28 cellular contexts compared by ENCODE assay signal in the genomic region with DNA sequence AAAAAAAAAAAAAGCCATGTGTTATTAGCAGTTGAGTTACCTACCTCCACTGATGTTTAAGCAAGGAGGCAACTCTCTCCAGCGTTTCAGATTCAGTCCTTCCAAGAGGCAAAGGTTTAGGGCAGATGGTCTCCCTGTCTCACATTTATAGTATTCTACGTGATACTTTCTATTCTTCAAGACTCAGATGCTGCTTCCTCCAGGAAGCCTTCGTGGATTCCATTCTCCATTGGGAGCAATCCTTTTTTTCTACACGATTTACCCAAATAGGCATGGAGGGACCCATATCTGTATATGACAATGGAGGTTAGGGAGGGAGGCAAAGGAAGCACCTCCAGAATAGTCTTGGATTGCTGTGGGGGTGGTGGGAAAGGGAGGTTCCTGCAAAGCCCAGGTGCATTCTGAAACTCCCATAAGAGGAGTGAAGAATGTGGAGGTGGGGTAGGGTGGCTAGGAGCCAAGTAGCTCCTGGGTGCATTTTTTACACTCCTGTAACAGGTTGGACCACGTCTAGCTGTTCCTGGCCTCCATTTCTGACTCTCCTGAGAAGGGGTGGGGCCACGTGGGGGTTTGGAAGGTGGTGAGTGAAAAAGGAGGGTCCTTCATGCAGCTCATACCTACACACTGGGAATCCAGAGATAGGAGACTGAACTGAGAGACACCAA. TPM values are rescaled to one million over a fixed set of nuclear protein-coding genes. Genes with fewer than 3 reads are reported as not detected.
DNase-seq lines count a peak whose midpoint lies in the region; ATAC-seq, FAIRE-seq and TF ChIP-seq lines count a peak whose summit lies in the region.
"Had no signal": no experiment of that assay in that cellular context is flagged by ENCODE, and none has a peak within 500 bp of the region (broad histone marks: within the 10 kb centered on the region; RNA-seq: fewer than 3 reads in every experiment).

No MANE protein-coding gene starts in this region.

- H3K18ac ChIP-seq in neuronal stem cell (ENCODE audit: low read length), result peak overlapping the region; percentile 76

- in situ Hi-C loops in mammary epithelial cell (cut with MboI; ENCODE audit: low sequenced_read_pairs in 2 of 2), result loop anchor here in 1 of 2 donors (5.0 kb wide), 1 partner anchor 56 kb away; no protein-coding TSS in a partner anchor

- no peaks in the 10 kb centered on the region for H3K79me1 ChIP-seq in neuronal stem cell (ENCODE audit: low read depth, low read length)

- H2BK5ac ChIP-seq in neuronal stem cell (ENCODE audit: low read length), result no peak overlapping the region

- H3K9me3 Mint-ChIP-seq in T-cell, result no peaks in the 10 kb centered on the region
- H3K9me3 Mint-ChIP-seq: CD4-positive, alpha-beta T cell; CD8-positive, alpha-beta memory T cell; HFFc6 had no signal

- TF ChIP-seq CTCF in mammary epithelial cell (conservative IDR thresholded peaks at IDR 0.05 in 1 of 2, IDR thresholded peaks at IDR 0.05 in 1 of 2; ENCODE audit: extremely low read depth in 1 of 2, insufficient read depth in 1 of 2, low read depth in 1 of 2, low read length in 2 of 2), result no peak
- TF ChIP-seq CTCF in breast epithelium (IDR thresholded peaks at IDR 0.05), result no peak
- no peak for TF ChIP-seq CTCF in keratinocyte (optimal IDR thresholded peaks at IDR 0.05 in 1 of 3, IDR thresholded peaks at IDR 0.05 in 1 of 3, conservative IDR thresholded peaks at IDR 0.05 in 1 of 3; ENCODE audit: extremely low read depth in 1 of 3, insufficient read depth in 2 of 3, low read length in 3 of 3)
- no peak for TF ChIP-seq CTCF in MM.1S (IDR thresholded peaks at IDR 0.05; ENCODE audit: low read length)
- no peak for TF ChIP-seq CTCF in GM20000 (IDR thresholded peaks at IDR 0.05; ENCODE audit: extremely low read depth, missing control alignments)

- H3K9me2 ChIP-seq in MM.1S (replicated peaks; ENCODE audit: insufficient read depth, low read length), result no peaks in the 10 kb centered on the region

- no peak overlapping the region for H2BK15ac ChIP-seq in neuronal stem cell (ENCODE audit: low read length)

- peak overlapping the region; percentile 26 for H3K4me2 ChIP-seq in mammary epithelial cell (ENCODE audit: insufficient read depth, low read depth, low read length)
- peak overlapping the region; percentile 69 for H3K4me2 ChIP-seq in keratinocyte (ENCODE audit: control insufficient read depth, extremely low read depth, insufficient read depth, low read depth, low read length)
- no peak overlapping the region for H3K4me2 ChIP-seq in neuronal stem cell (ENCODE audit: insufficient read depth, low read length, poor library complexity, severe bottlenecking)
- no peak overlapping the region for H3K4me2 ChIP-seq in MM.1S (ENCODE audit: low read depth, low read length)
- H3K4me2 ChIP-seq: BLaER1 treated with 17β-estradiol and CSF1 and Interleukin-3, amounts not matched to agents 10 nM and 100 nM had no signal

- H3K27me3 ChIP-seq in mammary epithelial cell (ENCODE audit: insufficient read depth, low read length) (no peaks in the 10 kb centered on the region), breast epithelium (no peaks in the 10 kb centered on the region), keratinocyte (ENCODE audit: control insufficient read depth, extremely low read depth, insufficient read depth, low read length) (no peaks in the 10 kb centered on the region), neuronal stem cell (ENCODE audit: control insufficient read depth in 3 of 3, insufficient read depth in 3 of 3, low read depth in 1 of 3, low read length in 3 of 3) (no peaks in the 10 kb centered on the region), MM.1S (replicated peaks; ENCODE audit: insufficient read depth, low read length) (no peaks in the 10 kb centered on the region)
- H3K27me3 ChIP-seq: BE2C had no signal

- no peak overlapping the region for H3K23ac ChIP-seq in neuronal stem cell (ENCODE audit: low read depth, low read length, poor library complexity)

- no peaks in the 10 kb centered on the region for H4K20me1 ChIP-seq in mammary epithelial cell (ENCODE audit: insufficient read depth, low read length)
- H4K20me1 ChIP-seq in keratinocyte (ENCODE audit: control insufficient read depth, extremely low read depth, insufficient read depth, low read length), result no peaks in the 10 kb centered on the region
- H4K20me1 ChIP-seq in MM.1S (ENCODE audit: insufficient read depth, low read length), result no peaks in the 10 kb centered on the region
- H4K20me1 ChIP-seq: BLaER1 treated with 17β-estradiol and CSF1 and Interleukin-3, amounts not matched to agents 10 nM and 100 nM had no signal

- H3K4me3 ChIP-seq in mammary epithelial cell (replicated peaks in 1 of 3; ENCODE audit: insufficient read depth in 1 of 3, low read depth in 2 of 3, low read length in 3 of 3) (no peak overlapping the region), breast epithelium (no peak overlapping the region), keratinocyte (ENCODE audit: control insufficient read depth in 2 of 3, extremely low read depth in 1 of 3, insufficient read depth in 2 of 3, low read depth in 1 of 3, low read length in 3 of 3) (no peak overlapping the region), neuronal stem cell (ENCODE audit: low read length in 2 of 2) (no peak overlapping the region), MM.1S (ENCODE audit: low read length) (no peak overlapping the region)
- H3K4me3 ChIP-seq: BLaER1 treated with 17β-estradiol and CSF1 and Interleukin-3, amounts not matched to agents 10 nM and 100 nM; GM12878; HAP-1 had no signal

- DNase-seq in mammary epithelial cell (no peak), breast epithelium (ENCODE audit: low spot score in 2 of 2) (no peak), keratinocyte (ENCODE audit: low read depth, low spot score) (no peak), neuronal stem cell (ENCODE audit: low spot score) (no peak), T-cell (no peak), MM.1S (no peak), GM20000 (ENCODE audit: low spot score) (no peak), NCI-H1436 treated with DMSO at 0.1 percent for 48 hours (lab: John Stamatoyannopoulos, UW) (no peak)
- DNase-seq: ACHN; AML-193; BE2C; CD4-positive, alpha-beta T cell; CD8-positive, alpha-beta memory T cell; DMS 273 treated with DMSO at 0.1 percent for 48 hours; DMS79; EL; GDM1; GOT3; HFFc6 had no signal

- H3K4ac ChIP-seq in neuronal stem cell (ENCODE audit: low read length), result no peak overlapping the region

- no peak for TF ChIP-seq POLR2A in breast epithelium (IDR thresholded peaks at IDR 0.05)

- POLR2A ChIA-PET in T-cell (lab: Charles Lee), result no interaction called here

- H4K91ac ChIP-seq in neuronal stem cell (ENCODE audit: low read depth, low read length, poor library complexity), result no peak overlapping the region

- H3K36me3 Mint-ChIP-seq in T-cell, result no peaks in the 10 kb centered on the region
- H3K36me3 Mint-ChIP-seq: CD14-positive monocyte; CD8-positive, alpha-beta memory T cell had no signal

- H3K4me1 ChIP-seq in mammary epithelial cell (ENCODE audit: insufficient read depth, low read length) (peaks cover 29% of the 10 kb centered on the region), breast epithelium (no peaks in the 10 kb centered on the region), keratinocyte (ENCODE audit: control insufficient read depth, extremely low read depth, insufficient read depth, low read length) (peaks cover 30% of the 10 kb centered on the region), neuronal stem cell (ENCODE audit: control insufficient read depth in 2 of 2, insufficient read depth in 1 of 2, low read depth in 1 of 2, low read length in 2 of 2) (peaks cover 3 to 6% of the 10 kb centered on the region in 2 donors), MM.1S (ENCODE audit: low read length) (no peaks in the 10 kb centered on the region)
- H3K4me1 ChIP-seq: BE2C had no signal

- no TSS peak for BruUV-seq in mammary epithelial cell (replicated peaks; lab: Mats Ljungman, UMichigan)

- ATAC-seq in T-cell (replicated peaks in 1 of 4), result no peak
- ATAC-seq: GM12878 had no signal

- no peak overlapping the region for H2BK120ac ChIP-seq in neuronal stem cell (ENCODE audit: low read depth, low read length)

- H3K79me2 ChIP-seq in mammary epithelial cell (ENCODE audit: insufficient read depth, low read length), result peaks cover 12% of the 10 kb centered on the region
- H3K79me2 ChIP-seq in keratinocyte (ENCODE audit: control insufficient read depth, insufficient read depth, low read length), result peaks cover 5% of the 10 kb centered on the region
- no peaks in the 10 kb centered on the region for H3K79me2 ChIP-seq in MM.1S (ENCODE audit: low read length)

- H2AK5ac ChIP-seq in neuronal stem cell (ENCODE audit: low read depth, low read length), result no peak overlapping the region

- H3F3A ChIP-seq in MM.1S (ENCODE audit: insufficient read depth, low read length), result no peaks in the 10 kb centered on the region

- dilution Hi-C loops in mammary epithelial cell (cut with HindIII; ENCODE audit: low sequenced_read_pairs), result loop anchor here (5.0 kb wide), 1 partner anchor 51 kb away; no protein-coding TSS in a partner anchor
- dilution Hi-C loops in keratinocyte (cut with MboI; ENCODE audit: extremely low pct_ligation_motif_present, low sequenced_read_pairs), result no loop called here

- intact Hi-C loops in mammary epithelial cell (cut with micrococcal nuclease) (no loop called here), breast epithelium (cut with DNase I; ENCODE audit: low total_unique reads) (no loop called here)

- no peak overlapping the region for H2BK12ac ChIP-seq in neuronal stem cell (ENCODE audit: low read length)

- H3K27ac ChIP-seq in mammary epithelial cell (ENCODE audit: insufficient read depth, low read depth, low read length), result no peak overlapping the region
- no peak overlapping the region for H3K27ac ChIP-seq in breast epithelium
- no peak overlapping the region for H3K27ac ChIP-seq in keratinocyte (ENCODE audit: control insufficient read depth, insufficient read depth, low read length)
- no peak overlapping the region for H3K27ac ChIP-seq in neuronal stem cell (replicated peaks; ENCODE audit: low read length)
- H3K27ac ChIP-seq in MM.1S (ENCODE audit: low read length), result no peak overlapping the region
- H3K27ac ChIP-seq: 22Rv1; BLaER1 treated with 17β-estradiol and CSF1 and Interleukin-3, amounts not matched to agents 10 nM and 100 nM had no signal

- CTCF ChIA-PET in mammary epithelial cell (lab: Charles Lee; ENCODE audit: low non-redundant PET) (interaction anchor here (0.8 kb wide), 1 partner anchor 1094 kb away, joined by 4 read pairs; no protein-coding TSS in a partner anchor), T-cell (lab: Charles Lee) (interaction anchor here in 1 of 2 donors (1.6 kb wide), 1 partner anchor 11 kb away, joined by 16 read pairs; no protein-coding TSS in a partner anchor)

- no peak overlapping the region for H3K9ac ChIP-seq in mammary epithelial cell (ENCODE audit: insufficient read depth, low read length)
- H3K9ac ChIP-seq in keratinocyte (ENCODE audit: control insufficient read depth, extremely low read depth, insufficient read depth, low read length), result no peak overlapping the region
- no peak overlapping the region for H3K9ac ChIP-seq in neuronal stem cell (ENCODE audit: low read depth, low read length, poor library complexity)
- no peak overlapping the region for H3K9ac ChIP-seq in MM.1S (ENCODE audit: low read length)
- H3K9ac ChIP-seq: BLaER1 treated with 17β-estradiol and CSF1 and Interleukin-3, amounts not matched to agents 10 nM and 100 nM had no signal

- FAIRE-seq in keratinocyte (lab: Jason Lieb, UNC), result peak; percentile 55
- FAIRE-seq: A204.1, D721Med, GM12878, GM19239, H54 had no signal

- peaks cover 4 to 8% (median 6%) of the 10 kb centered on the region in 3 donors for H3K4me1 Mint-ChIP-seq in T-cell

- peaks cover 9 to 43% of the 10 kb centered on the region in 2 donors for H3K27me3 Mint-ChIP-seq in T-cell

- peak overlapping the region; percentile 87 for H2AFZ ChIP-seq in mammary epithelial cell (ENCODE audit: low read depth, low read length)
- peak overlapping the region; percentile 74 for H2AFZ ChIP-seq in keratinocyte (ENCODE audit: control insufficient read depth, low read length)
- H2AFZ ChIP-seq in neuronal stem cell (ENCODE audit: low read length), result no peak overlapping the region
- H2AFZ ChIP-seq in MM.1S (ENCODE audit: low read length), result no peak overlapping the region

- no peaks in the 10 kb centered on the region for H3K36me3 ChIP-seq in mammary epithelial cell (ENCODE audit: insufficient read depth, low read length)
- no peaks in the 10 kb centered on the region for H3K36me3 ChIP-seq in breast epithelium
- H3K36me3 ChIP-seq in keratinocyte (ENCODE audit: control insufficient read depth in 2 of 2, extremely low read depth in 1 of 2, insufficient read depth in 2 of 2, low read length in 2 of 2), result no peaks in the 10 kb centered on the region
- H3K36me3 ChIP-seq in neuronal stem cell (replicated peaks in 1 of 2; ENCODE audit: control insufficient read depth in 2 of 2, insufficient read depth in 2 of 2, low read length in 2 of 2), result no peaks in the 10 kb centered on the region
- H3K36me3 ChIP-seq in MM.1S (replicated peaks; ENCODE audit: insufficient read depth, low read length), result no peaks in the 10 kb centered on the region
- H3K36me3 ChIP-seq: BE2C; BLaER1 treated with 17β-estradiol and CSF1 and Interleukin-3, amounts not matched to agents 10 nM and 100 nM; HAP-1 had no signal

- H4K8ac ChIP-seq in neuronal stem cell (ENCODE audit: low read depth, low read length), result no peak overlapping the region

- WGBS in mammary epithelial cell (ENCODE audit: low coverage, missing lambda C conversion rate), result 51% methylated on average over 6 of the region's 6 CpGs
- no CpG with 5 or more reads among the region's 6 CpGs for WGBS in neuronal stem cell (ENCODE audit: extremely low coverage in 2 of 2, insufficient read length in 2 of 2, insufficient replicate concordance in 1 of 2), 2 donors

- H3K4me3 Mint-ChIP-seq in T-cell, result no peak overlapping the region
- H3K4me3 Mint-ChIP-seq: CD4-positive, alpha-beta T cell; CD8-positive, alpha-beta memory T cell; HFFc6 had no signal

- H3K9me3 ChIP-seq in mammary epithelial cell (replicated peaks; ENCODE audit: insufficient read depth, low read length), result no peaks in the 10 kb centered on the region
- H3K9me3 ChIP-seq in breast epithelium, result no peaks in the 10 kb centered on the region
- H3K9me3 ChIP-seq in keratinocyte (ENCODE audit: control insufficient read depth, low read depth, low read length), result no peaks in the 10 kb centered on the region
- no peaks in the 10 kb centered on the region for H3K9me3 ChIP-seq in neuronal stem cell (replicated peaks in 1 of 2; ENCODE audit: control insufficient read depth in 2 of 2, insufficient read depth in 1 of 2, low read depth in 1 of 2, low read length in 2 of 2)
- H3K9me3 ChIP-seq in MM.1S (replicated peaks; ENCODE audit: insufficient read depth, low read length), result no peaks in the 10 kb centered on the region
- H3K9me3 ChIP-seq: BE2C; BLaER1 treated with 17β-estradiol and CSF1 and Interleukin-3, amounts not matched to agents 10 nM and 100 nM; HAP-1 had no signal

- no peak overlapping the region for H3K14ac ChIP-seq in neuronal stem cell (ENCODE audit: low read length)

- H3K27ac Mint-ChIP-seq in T-cell, result no peak overlapping the region
- H3K27ac Mint-ChIP-seq: CD4-positive, alpha-beta T cell; HFFc6 had no signal

- no peaks in the 10 kb centered on the region for H3K9me1 ChIP-seq in keratinocyte (ENCODE audit: control insufficient read depth, extremely low read depth, insufficient read depth, low read length)

RNA-seq across cellular contexts. Expression of gene YPEL4, which starts 16.2 kb away (rescaled TPM):
- under 1 TPM; under 0.01 to 0.35 TPM for total RNA-seq in mammary epithelial cell
- polyA plus RNA-seq in mammary epithelial cell, result 0.05 TPM
- polyA minus RNA-seq in mammary epithelial cell, result not detected
- total RNA-seq in breast epithelium, result 1 to 10 TPM; 1.1 to 2.3 (median 2.0) TPM
- polyA plus RNA-seq in keratinocyte, result 0.05 to 0.14 TPM in 2 of 3 replicates, not detected in the other
- polyA plus RNA-seq in keratinocyte (2011; ENCODE audit: low read depth), result 2.7 TPM
- polyA plus RNA-seq in keratinocyte (2011; cell fraction: cytosol; rRNA removed), result not detected in 2 replicates
- polyA plus RNA-seq in keratinocyte (2011; cell fraction: nucleus; rRNA removed), result 0.10 TPM in 1 of 2 replicates, not detected in the other
- 0.10 and 0.75 TPM in 2 replicates for polyA plus RNA-seq in keratinocyte (2012; ENCODE audit: low replicate concordance)
- polyA minus RNA-seq in keratinocyte, result not detected in 3 replicates
- not detected for polyA minus RNA-seq in keratinocyte (2011; cell fraction: cytosol; rRNA and poly(A)+ RNA removed)
- polyA minus RNA-seq in keratinocyte (2011; cell fraction: nucleus; rRNA and poly(A)+ RNA removed), result not detected in 2 replicates
- 0.13 TPM for polyA plus RNA-seq in neuronal stem cell (2013, experiment 1 of 2)
- 0.04 TPM for polyA plus RNA-seq in neuronal stem cell (2013, experiment 2 of 2)
- total RNA-seq in T-cell, result 10 to 100 TPM in 3 of 5 donors, 1 to 10 TPM in 2; 1.8 to 13.5 (median 11.1) TPM

RNA-seq across cellular contexts. Expression of gene CLP1, which starts 24.0 kb away (rescaled TPM):
- 10 to 100 TPM; 16.0 to 19.0 TPM for total RNA-seq in mammary epithelial cell
- polyA plus RNA-seq in mammary epithelial cell, result 38.7 TPM
- polyA minus RNA-seq in mammary epithelial cell, result 19.0 TPM
- 10 to 100 TPM; 15.4 to 17.7 (median 17.7) TPM for total RNA-seq in breast epithelium
- 24.6 to 41.7 TPM (median 25.0 TPM) in 3 replicates for polyA plus RNA-seq in keratinocyte
- polyA plus RNA-seq in keratinocyte (2011; ENCODE audit: low read depth), result 13.5 TPM
- 18.4 and 27.3 TPM in 2 replicates for polyA plus RNA-seq in keratinocyte (2011; cell fraction: cytosol; rRNA removed)
- 30.9 and 40.4 TPM in 2 replicates for polyA plus RNA-seq in keratinocyte (2011; cell fraction: nucleus; rRNA removed)
- polyA plus RNA-seq in keratinocyte (2012; ENCODE audit: low replicate concordance), result 19.0 and 19.3 TPM in 2 replicates
- polyA minus RNA-seq in keratinocyte, result 10.0 to 27.2 TPM (median 23.5 TPM) in 3 replicates
- polyA minus RNA-seq in keratinocyte (2011; cell fraction: cytosol; rRNA and poly(A)+ RNA removed), result 11.5 TPM
- polyA minus RNA-seq in keratinocyte (2011; cell fraction: nucleus; rRNA and poly(A)+ RNA removed), result 12.9 and 15.7 TPM in 2 replicates
- polyA plus RNA-seq in neuronal stem cell (2013, experiment 1 of 2), result 8.7 TPM
- 8.7 TPM for polyA plus RNA-seq in neuronal stem cell (2013, experiment 2 of 2)
- 10 to 100 TPM; 14.3 to 16.0 (median 14.5) TPM for total RNA-seq in T-cell

RNA-seq across cellular contexts. Expression of gene ZDHHC5, which starts 34.4 kb away (rescaled TPM):
- total RNA-seq in mammary epithelial cell (100 to 1,000 TPM in 1 of 2 donors, 10 to 100 TPM in 1; 81.7 to 101 TPM), breast epithelium (10 to 100 TPM; 39.3 to 50.2 (median 39.8) TPM), T-cell (10 to 100 TPM; 57.3 to 67.2 (median 60.7) TPM)
- polyA plus RNA-seq in mammary epithelial cell (94.2 TPM), keratinocyte (78.8 to 94.6 TPM (median 79.3 TPM) in 3 replicates)
- polyA minus RNA-seq in mammary epithelial cell (108 TPM), keratinocyte (134 to 174 TPM (median 153 TPM) in 3 replicates)
- 20.0 TPM for polyA plus RNA-seq in keratinocyte (2011; ENCODE audit: low read depth)
- polyA plus RNA-seq in keratinocyte (2011; cell fraction: cytosol; rRNA removed), result 42.1 and 51.9 TPM in 2 replicates
- 138 and 141 TPM in 2 replicates for polyA plus RNA-seq in keratinocyte (2011; cell fraction: nucleus; rRNA removed)
- 49.6 and 67.7 TPM in 2 replicates for polyA plus RNA-seq in keratinocyte (2012; ENCODE audit: low replicate concordance)
- polyA minus RNA-seq in keratinocyte (2011; cell fraction: cytosol; rRNA and poly(A)+ RNA removed), result 51.8 TPM
- polyA minus RNA-seq in keratinocyte (2011; cell fraction: nucleus; rRNA and poly(A)+ RNA removed), result 135 and 254 TPM in 2 replicates
- 20.9 TPM for polyA plus RNA-seq in neuronal stem cell (2013, experiment 1 of 2)
- polyA plus RNA-seq in neuronal stem cell (2013, experiment 2 of 2), result 21.0 TPM

RNA-seq across cellular contexts. Expression of gene SERPING1, which starts 36.0 kb away (rescaled TPM):
- total RNA-seq in mammary epithelial cell, result 10 to 100 TPM in 1 of 2 donors, 1 to 10 TPM in 1; 9.7 to 23.8 TPM
- 15.3 TPM for polyA plus RNA-seq in mammary epithelial cell
- 29.9 TPM for polyA minus RNA-seq in mammary epithelial cell
- 100 to 1,000 TPM; 421 to 823 (median 479) TPM for total RNA-seq in breast epithelium
- 12.8 to 21.9 TPM (median 14.4 TPM) in 3 replicates for polyA plus RNA-seq in keratinocyte
- 8.4 TPM for polyA plus RNA-seq in keratinocyte (2011; ENCODE audit: low read depth)
- polyA plus RNA-seq in keratinocyte (2011; cell fraction: cytosol; rRNA removed), result 29.9 and 33.4 TPM in 2 replicates
- polyA plus RNA-seq in keratinocyte (2011; cell fraction: nucleus; rRNA removed), result 31.9 and 42.8 TPM in 2 replicates
- 20.9 and 29.3 TPM in 2 replicates for polyA plus RNA-seq in keratinocyte (2012; ENCODE audit: low replicate concordance)
- 11.7 to 22.2 TPM (median 19.8 TPM) in 3 replicates for polyA minus RNA-seq in keratinocyte
- 26.3 TPM for polyA minus RNA-seq in keratinocyte (2011; cell fraction: cytosol; rRNA and poly(A)+ RNA removed)
- polyA minus RNA-seq in keratinocyte (2011; cell fraction: nucleus; rRNA and poly(A)+ RNA removed), result 13.1 and 20.5 TPM in 2 replicates
- 78.6 TPM for polyA plus RNA-seq in neuronal stem cell (2013, experiment 1 of 2)
- 79.6 TPM for polyA plus RNA-seq in neuronal stem cell (2013, experiment 2 of 2)
- 1 to 10 TPM in 3 of 5 donors, not detected in 2; 1.5 to 2.8 (median 1.9) TPM for total RNA-seq in T-cell
- total RNA-seq: CD8-positive, alpha-beta memory T cell had no signal
- polyA plus RNA-seq: CD8-positive, alpha-beta memory T cell had no signal

Comparison
In these comparisons a context has a peak if more than half of its experiments do, and no peak if none do; other contexts are left out.
1. H2AFZ ChIP-seq: peak in mammary epithelial cell (single experiment) and keratinocyte (single experiment); none in neuronal stem cell (single experiment) and MM.1S (single experiment).
2. H3K4me2 ChIP-seq: peak in mammary epithelial cell (single experiment) and keratinocyte (single experiment); none in neuronal stem cell (single experiment) and MM.1S (single experiment).